8 cellular contexts compared by ENCODE assay signal in genomic region chr19:55258828-55259539, GRCh38. TPM values are rescaled to one million over a fixed set of nuclear protein-coding genes. Genes with fewer than 3 reads are reported as not detected.
DNase-seq lines count a peak whose midpoint lies in the region; ATAC-seq and TF ChIP-seq lines count a peak whose summit lies in the region.

Gene PPP6R1, minus strand, starts transcription at chr19:55259017. Its CDS starts 11,914 bp downstream, at chr19:55247103.

- peak within 1 kb of the TSS; percentile 96 for H3K9ac ChIP-seq in Karpas-422 (ENCODE audit: low read length)

- peaks cover 17% of the 10 kb centered on the region; the same call in 1 of the 2 replicates for H4K20me1 ChIP-seq in Karpas-422 (ENCODE audit: insufficient read depth, low read depth, low read length)

- 0 to 1% methylated on average over 15 to 18 of the region's 76 CpGs for WGBS in esophagus squamous epithelium, 2 donors

- H3K27ac ChIP-seq in Karpas-422 (ENCODE audit: low read length) (peak within 1 kb of the TSS; percentile 98), esophagus squamous epithelium (peak within 1 kb of the TSS; percentile 90 to 98 (median 94))

- H3K4me1 ChIP-seq in Karpas-422 (ENCODE audit: low read length) (peaks cover 53% of the 10 kb centered on the region), esophagus squamous epithelium (peaks cover 36 to 53% (median 41%) of the 10 kb centered on the region in 3 donors)

- no peak within 1 kb of the TSS for H2AFZ ChIP-seq in Karpas-422 (ENCODE audit: low read length)

- intact Hi-C loops in esophagus squamous epithelium (cut with DNase I) = no loop called here

- H3K79me2 ChIP-seq in Karpas-422 (ENCODE audit: low read length) = peaks cover 46% of the 10 kb centered on the region

- no peaks in the 10 kb centered on the region for H3K27me3 ChIP-seq in Karpas-422 (ENCODE audit: low read length)
- no peaks in the 10 kb centered on the region for H3K27me3 ChIP-seq in esophagus squamous epithelium

- peak within 1 kb of the TSS; percentile 96 for H3K4me2 ChIP-seq in Karpas-422 (ENCODE audit: low read depth, low read length, poor library complexity, severe bottlenecking)

- no peaks in the 10 kb centered on the region for H3K9me2 ChIP-seq in Karpas-422 (replicated peaks; ENCODE audit: insufficient read depth, low read length)

- H3K36me3 ChIP-seq in Karpas-422 (ENCODE audit: insufficient read depth, low read length) (peaks cover 10% of the 10 kb centered on the region), esophagus squamous epithelium (peaks cover 0 to 11% (median 0%) of the 10 kb centered on the region in 3 donors)

- peak within 1 kb of the TSS; percentile 84 for H3K4me3 ChIP-seq in Karpas-422 (ENCODE audit: low read length)
- H3K4me3 ChIP-seq in esophagus squamous epithelium = peak within 1 kb of the TSS; percentile 84 to 99 (median 96)

- TF ChIP-seq POLR2A in esophagus squamous epithelium (IDR thresholded peaks at IDR 0.05) = peak in 3 of 4 donors; percentile 83 to 97 (median 94)

- H3K9me3 ChIP-seq in Karpas-422 (ENCODE audit: low read length) (no peaks in the 10 kb centered on the region), esophagus squamous epithelium (no peaks in the 10 kb centered on the region)

- DNase-seq in DMS79 treated with DMSO at 0.1 percent for 48 hours (lab: John Stamatoyannopoulos, UW) (peak; percentile 99), Karpas-422 (peak; percentile 100), RKO (ENCODE audit: low spot score) (peak; percentile 99), activated T-helper 1 cell treated with Interleukin-2 at 50 U/mL for 16 hours (ENCODE audit: low read depth) (peak; percentile 93), esophagus squamous epithelium (lab: John Stamatoyannopoulos, UW) (peak; percentile 94), myocyte (ENCODE audit: low read depth) (peak; percentile 100)
- peak; percentile 88 to 94 for DNase-seq in stimulated activated CD8-positive, alpha-beta memory T cell treated with anti-CD3 and anti-CD28 coated beads, Interleukin-7, amount 100 ng/mL, for 48 hours (ENCODE audit: extremely low read depth in 1 of 2, low read depth in 1 of 2)

- TF ChIP-seq CTCF in esophagus squamous epithelium (IDR thresholded peaks at IDR 0.05) = peak in 2 of 6 experiments; percentile 17 to 42

- ATAC-seq in GM21825 (IDR thresholded peaks at IDR 0.05; ENCODE audit: unreplicated experiment) = peak; percentile 52

RNA-seq across cellular contexts. Expression of gene PPP6R1, which starts in this region (rescaled TPM):
- 134 and 231 TPM in 2 replicates for total RNA-seq in Karpas-422 (2014; rRNA removed; shearing (Covaris generic); ENCODE audit: low replicate concordance)
- total RNA-seq in esophagus squamous epithelium = 10 to 100 TPM; 30.6 to 59.2 (median 47.4) TPM
- 64.6 and 68.0 TPM in 2 replicates for total RNA-seq in myocyte
- polyA plus RNA-seq in myocyte (2012) = 67.2 TPM

Comparison
In these comparisons a context has a peak if more than half of its experiments do, and no peak if none do; other contexts are left out.
1. Peak in every context shown above with its lines: DNase-seq, ATAC-seq, H3K4me3 ChIP-seq and H3K27ac ChIP-seq.